Comparison of ENCODE assay signal across 12 cellular contexts in genomic region chr6:15317934-15318902, GRCh38.
DNase-seq lines count a peak whose midpoint lies in the region; ATAC-seq and TF ChIP-seq lines count a peak whose summit lies in the region.
"Had no signal": no experiment of that assay in that cellular context is flagged by ENCODE, and none has a peak within 500 bp of the region (broad histone marks: within the 10 kb centered on the region; RNA-seq: fewer than 3 reads in every experiment).

No MANE protein-coding gene starts in this region.

- H3K27me3 ChIP-seq in IMR-90 (ENCODE audit: control insufficient read depth, insufficient read depth, low read length), result no peaks in the 10 kb centered on the region
- no peaks in the 10 kb centered on the region for H3K27me3 ChIP-seq in neural progenitor cell
- no peaks in the 10 kb centered on the region for H3K27me3 ChIP-seq in upper lobe of left lung

- dilution Hi-C loops in IMR-90 (cut with HindIII; ENCODE audit: low sequenced_read_pairs, unreplicated experiment), result no loop called here

- CTCF ChIA-PET in IMR-90 (lab: Yijun Ruan, JAX), result interaction anchor here (0.6 kb wide), 1 partner anchor 26 kb away, joined by 3 read pairs; no protein-coding TSS in a partner anchor

- H2BK15ac ChIP-seq in IMR-90 (ENCODE audit: low read depth, low read length), result no peak overlapping the region

- no peaks in the 10 kb centered on the region for H3K9me3 Mint-ChIP-seq in activated CD4-positive, alpha-beta T cell treated with anti-CD3 and anti-CD28 coated beads, Interleukin-2, amount 10 ng/mL, durations not matched to agents 24 days and 14 days
- H3K9me3 Mint-ChIP-seq in brain (no peaks in the 10 kb centered on the region), neural progenitor cell (no peaks in the 10 kb centered on the region)

- no peak overlapping the region for H3K4ac ChIP-seq in IMR-90 (ENCODE audit: low read depth, low read length)

- no peak overlapping the region for H3K14ac ChIP-seq in IMR-90 (replicated peaks; ENCODE audit: low read depth, low read length)

- peaks cover 84% of the 10 kb centered on the region for H3K4me1 Mint-ChIP-seq in activated CD4-positive, alpha-beta T cell treated with anti-CD3 and anti-CD28 coated beads, Interleukin-2, amount 10 ng/mL, durations not matched to agents 24 days and 14 days
- H3K4me1 Mint-ChIP-seq in brain (peaks cover 87% of the 10 kb centered on the region), neural progenitor cell (peaks cover 85% of the 10 kb centered on the region)

- no peak overlapping the region for H3K23ac ChIP-seq in IMR-90 (ENCODE audit: low read depth, low read length)

- no peaks in the 10 kb centered on the region for H3K36me3 ChIP-seq in IMR-90 (ENCODE audit: control insufficient read depth, insufficient read depth, low read length)
- H3K36me3 ChIP-seq in neural progenitor cell, result no peaks in the 10 kb centered on the region
- no peaks in the 10 kb centered on the region for H3K36me3 ChIP-seq in upper lobe of left lung

- peak; percentile 53 for ATAC-seq in IMR-90 (ENCODE audit: low read depth)
- ATAC-seq in upper lobe of left lung (ENCODE audit: low FRiP score in 2 of 2), result no peak
- ATAC-seq in GM21447 (IDR thresholded peaks at IDR 0.05; ENCODE audit: unreplicated experiment), result no peak
- ATAC-seq: Panc1 had no signal

- H3K4me1 ChIP-seq in IMR-90 (ENCODE audit: control insufficient read depth, insufficient read depth, low read length), result peaks cover 21% of the 10 kb centered on the region
- peaks cover 43% of the 10 kb centered on the region for H3K4me1 ChIP-seq in neural progenitor cell
- peaks cover 5 to 24% (median 17%) of the 10 kb centered on the region in 4 donors for H3K4me1 ChIP-seq in upper lobe of left lung

- H4K5ac ChIP-seq in IMR-90 (ENCODE audit: low read depth, low read length), result no peak overlapping the region

- no peaks in the 10 kb centered on the region for H3K27me3 Mint-ChIP-seq in activated CD4-positive, alpha-beta T cell treated with anti-CD3 and anti-CD28 coated beads, Interleukin-2, amount 10 ng/mL, durations not matched to agents 24 days and 14 days
- H3K27me3 Mint-ChIP-seq in brain (no peaks in the 10 kb centered on the region), neural progenitor cell (ENCODE audit: insufficient read depth, low read depth) (no peaks in the 10 kb centered on the region)

- H2BK5ac ChIP-seq in IMR-90 (ENCODE audit: low read depth, low read length, poor library complexity, severe bottlenecking), result no peak overlapping the region

- H3K18ac ChIP-seq in IMR-90 (ENCODE audit: low read depth, low read length), result no peak overlapping the region

- no peak overlapping the region for H2AK9ac ChIP-seq in IMR-90 (replicated peaks; ENCODE audit: low read depth, low read length, poor library complexity)

- no TSS peak for BruUV-seq in IMR-90 (replicated peaks; lab: Mats Ljungman, UMichigan)

- H3K36me3 Mint-ChIP-seq in activated CD4-positive, alpha-beta T cell treated with anti-CD3 and anti-CD28 coated beads, Interleukin-2, amount 10 ng/mL, durations not matched to agents 24 days and 14 days (ENCODE audit: low read depth), result peaks cover 36% of the 10 kb centered on the region
- H3K36me3 Mint-ChIP-seq in brain, result no peaks in the 10 kb centered on the region
- peaks cover 1% of the 10 kb centered on the region for H3K36me3 Mint-ChIP-seq in neural progenitor cell

- H3K9me1 ChIP-seq in IMR-90 (ENCODE audit: insufficient read depth, low read length), result peaks cover 16% of the 10 kb centered on the region

- TF ChIP-seq POLR2A in IMR-90 (IDR thresholded peaks at IDR 0.05; ENCODE audit: low read depth, low read length), result no peak
- no peak for TF ChIP-seq POLR2A in upper lobe of left lung (IDR thresholded peaks at IDR 0.05)

- no peak overlapping the region for H3K4me2 ChIP-seq in IMR-90 (ENCODE audit: low read depth, low read length)
- peak overlapping the region; percentile 9 for H3K4me2 ChIP-seq in neural progenitor cell

- H3F3A ChIP-seq in neural progenitor cell (ENCODE audit: low read depth), result peaks cover 27% of the 10 kb centered on the region

- H3K4me3 Mint-ChIP-seq in activated CD4-positive, alpha-beta T cell treated with anti-CD3 and anti-CD28 coated beads, Interleukin-2, amount 10 ng/mL, durations not matched to agents 24 days and 14 days, result peak overlapping the region; percentile 46
- H3K4me3 Mint-ChIP-seq in brain (peak overlapping the region in 3 of 5 experiments; percentile 48 to 64 (median 52)), neural progenitor cell (peak overlapping the region; percentile 71)

- H2BK120ac ChIP-seq in IMR-90 (ENCODE audit: low read depth, low read length), result no peak overlapping the region

- TF ChIP-seq CTCF in IMR-90 (conservative IDR thresholded peaks at IDR 0.05; ENCODE audit: low read depth, low read length) (no peak), brain (conservative IDR thresholded peaks at IDR 0.05) (no peak), neural progenitor cell (IDR thresholded peaks at IDR 0.05) (no peak), upper lobe of left lung (IDR thresholded peaks at IDR 0.05) (no peak)

- H3K27ac ChIP-seq in IMR-90 (ENCODE audit: insufficient read depth, low read length), result no peak overlapping the region
- peak overlapping the region; percentile 33 for H3K27ac ChIP-seq in neural progenitor cell
- no peak overlapping the region for H3K27ac ChIP-seq in upper lobe of left lung

- H4K91ac ChIP-seq in IMR-90 (ENCODE audit: insufficient read depth, low read depth, low read length), result no peak overlapping the region

- 46% methylated on average over 3 of the region's 9 CpGs; no CpG with 5 or more reads in 1 of the 2 experiments for WGBS in IMR-90 (ENCODE audit: extremely low coverage in 2 of 2, insufficient read length in 1 of 2), 2 experiments
- WGBS in upper lobe of left lung, 2 donors, result 74 to 76% methylated on average over 9 of the region's 9 CpGs

- H3K4me3 ChIP-seq in IMR-90 (ENCODE audit: insufficient read depth, low read depth, low read length) (no peak overlapping the region), neural progenitor cell (no peak overlapping the region), upper lobe of left lung (no peak overlapping the region)

- TF ChIP-seq EP300 in upper lobe of left lung (IDR thresholded peaks at IDR 0.05), result no peak

- H4K20me1 ChIP-seq in IMR-90 (ENCODE audit: insufficient read depth, low read length) (peaks cover 91% of the 10 kb centered on the region), neural progenitor cell (ENCODE audit: low read depth) (peaks cover 97% of the 10 kb centered on the region)

- no peak overlapping the region for H3K56ac ChIP-seq in IMR-90 (ENCODE audit: extremely low read depth, insufficient read depth, low read length)

- H3K27ac Mint-ChIP-seq in activated CD4-positive, alpha-beta T cell treated with anti-CD3 and anti-CD28 coated beads, Interleukin-2, amount 10 ng/mL, durations not matched to agents 24 days and 14 days, result peak overlapping the region; percentile 71
- H3K27ac Mint-ChIP-seq in brain (peak overlapping the region in 4 of 5 experiments; percentile 43 to 83 (median 55)), neural progenitor cell (peak overlapping the region; percentile 50)

- peaks cover 40 to 74% of the 10 kb centered on the region in 2 experiments for H3K79me1 ChIP-seq in IMR-90 (ENCODE audit: low read depth in 1 of 2, low read length in 2 of 2)

- POLR2A ChIA-PET in IMR-90 (lab: Charles Lee; ENCODE audit: unreplicated experiment), result no interaction called here

- H3K79me2 ChIP-seq in neural progenitor cell (ENCODE audit: low read depth), result peaks cover 100% of the 10 kb centered on the region

- TF ChIP-seq RAD21 in IMR-90 (IDR thresholded peaks at IDR 0.05; ENCODE audit: low read length), result no peak

- no peak overlapping the region for H2BK20ac ChIP-seq in IMR-90 (ENCODE audit: low read depth, low read length)

- H3K9me3 ChIP-seq in IMR-90 (ENCODE audit: control insufficient read depth, insufficient read depth, low read length) (no peaks in the 10 kb centered on the region), neural progenitor cell (ENCODE audit: low read depth) (no peaks in the 10 kb centered on the region), upper lobe of left lung (no peaks in the 10 kb centered on the region)

- no peak for DNase-seq in activated CD4-positive, alpha-beta T cell treated with anti-CD3 and anti-CD28 coated beads, Interleukin-2, amount 10 ng/mL, durations not matched to agents 24 days and 14 days
- DNase-seq in activated CD4-positive, alpha-beta T cell treated with anti-CD3 and anti-CD28 coated beads, Interleukin-2, amount 50 U/mL, for 1 hour, result no peak
- DNase-seq in IMR-90 (peak; percentile 48), neural progenitor cell (ENCODE audit: low spot score) (peak; percentile 68), kidney tubule cell (ENCODE audit: low spot score) (no peak), upper lobe of left lung (no peak)
- DNase-seq: cerebellar nuclear complex, mammary epithelial cell, small intestine had no signal

- H3K9ac ChIP-seq in IMR-90 (ENCODE audit: low read depth, low read length) (no peak overlapping the region), neural progenitor cell (no peak overlapping the region)

- in situ Hi-C loops in IMR-90 (cut with MboI; ENCODE audit: low sequenced_read_pairs), result no loop called here

- intact Hi-C loops in activated CD4-positive, alpha-beta T cell treated with anti-CD3 and anti-CD28 coated beads, Interleukin-2, amount 10 ng/mL, durations not matched to agents 24 days and 14 days (cut with micrococcal nuclease), result loop anchor here (2.0 kb wide), 1 partner anchor 17 kb away; no protein-coding TSS in a partner anchor
- intact Hi-C loops in IMR-90 (cut with micrococcal nuclease), result no loop called here

- no peak overlapping the region for H4K8ac ChIP-seq in IMR-90 (ENCODE audit: low read depth in 2 of 2, low read length in 2 of 2)

- H2AFZ ChIP-seq in IMR-90 (replicated peaks; ENCODE audit: low read length, poor library complexity) (no peak overlapping the region), neural progenitor cell (replicated peaks) (no peak overlapping the region)

- H2AK5ac ChIP-seq in IMR-90 (ENCODE audit: low read depth, low read length), result no peak overlapping the region

TF ChIP-seq in IMR-90, 13 proteins besides CTCF, POLR2A, EP300 and RAD21:
- TF ChIP-seq USF2 (IDR thresholded peaks at IDR 0.05; ENCODE audit: low read depth, low read length) (no peak), MXI1 (IDR thresholded peaks at IDR 0.05; ENCODE audit: borderline replicate concordance, low read depth, low read length) (0 out of 2 replicates have a peak, but pooled peaks have one; percentile 11)

Comparison
In these comparisons a context has a peak if more than half of its experiments do, and no peak if none do; other contexts are left out.
1. DNase-seq: peak in IMR-90 (single experiment) and neural progenitor cell (single experiment); none in activated CD4-positive, alpha-beta T cell treated with anti-CD3 and anti-CD28 coated beads, Interleukin-2, amount 10 ng/mL, durations not matched to agents 24 days and 14 days (single experiment), activated CD4-positive, alpha-beta T cell treated with anti-CD3 and anti-CD28 coated beads, Interleukin-2, amount 50 U/mL, for 1 hour (single experiment), kidney tubule cell (single experiment) and upper lobe of left lung (0 of 2).
2. Peak in every context shown above with its lines, with median percentiles within 50 percentile points of each other: H3K27ac Mint-ChIP-seq and H3K4me3 Mint-ChIP-seq.